14 cellular contexts compared by ENCODE assay signal in genomic region chr2:182066439-182067061, GRCh38.
DNase-seq lines count a peak whose midpoint lies in the region; ATAC-seq, FAIRE-seq and TF ChIP-seq lines count a peak whose summit lies in the region.
"Had no signal": no experiment of that assay in that cellular context is flagged by ENCODE, and none has a peak within 500 bp of the region (broad histone marks: within the 10 kb centered on the region; RNA-seq: fewer than 3 reads in every experiment).

No MANE protein-coding gene starts in this region.

- H2AFZ ChIP-seq in astrocyte (ENCODE audit: low read depth, low read length) = no peak overlapping the region

- in situ Hi-C loops in GM13976 (cut with MboI; ENCODE audit: low sequenced_read_pairs, unreplicated experiment) = no loop called here

- POLR2A ChIA-PET in A549 (lab: Yijun Ruan, JAX) = no interaction called here
- POLR2A ChIA-PET in HEK293 (lab: Yijun Ruan, JAX) = no interaction called here

- H4K20me1 ChIP-seq in astrocyte (ENCODE audit: insufficient read depth, low read length) = no peaks in the 10 kb centered on the region

- no peaks in the 10 kb centered on the region for H3K27me3 ChIP-seq in astrocyte (ENCODE audit: insufficient read depth, low read length)

- H3K27me3 Mint-ChIP-seq in astrocyte (ENCODE audit: low read depth, unreplicated experiment) = no peaks in the 10 kb centered on the region
- no peaks in the 10 kb centered on the region for H3K27me3 Mint-ChIP-seq in stimulated activated naive CD8-positive, alpha-beta T cell treated with anti-CD3 and anti-CD28 coated beads, Interleukin-15, amount 100 ng/mL, for 72 hours
- H3K27me3 Mint-ChIP-seq: activated CD8-positive, alpha-beta T cell treated with anti-CD3 and anti-CD28 coated beads for 36 hours had no signal

- peaks cover 14% of the 10 kb centered on the region for H3K4me1 Mint-ChIP-seq in astrocyte (ENCODE audit: low read depth, unreplicated experiment)
- no peaks in the 10 kb centered on the region for H3K4me1 Mint-ChIP-seq in stimulated activated naive CD8-positive, alpha-beta T cell treated with anti-CD3 and anti-CD28 coated beads, Interleukin-15, amount 100 ng/mL, for 72 hours
- H3K4me1 Mint-ChIP-seq: activated naive CD8-positive, alpha-beta T cell treated with anti-CD3 and anti-CD28 coated beads, Interleukin-2, amount 10 ng/mL, durations not matched to agents 7 days and 5 days had no signal

- H3K4me2 ChIP-seq in A549 (no peak overlapping the region), astrocyte (ENCODE audit: low read length) (peak overlapping the region; percentile 47)

- no peaks in the 10 kb centered on the region for H3K9me3 Mint-ChIP-seq in astrocyte (ENCODE audit: unreplicated experiment)
- H3K9me3 Mint-ChIP-seq in stimulated activated naive CD8-positive, alpha-beta T cell treated with anti-CD3 and anti-CD28 coated beads, Interleukin-15, amount 100 ng/mL, for 72 hours = no peaks in the 10 kb centered on the region
- H3K9me3 Mint-ChIP-seq: activated CD8-positive, alpha-beta T cell treated with anti-CD3 and anti-CD28 coated beads for 36 hours; activated naive CD8-positive, alpha-beta T cell treated with anti-CD3 and anti-CD28 coated beads, Interleukin-2, amount 10 ng/mL, durations not matched to agents 7 days and 5 days had no signal

- no peak overlapping the region for H3K27ac Mint-ChIP-seq in astrocyte (ENCODE audit: unreplicated experiment)
- peak overlapping the region in 1 of 2 donors; percentile 70 for H3K27ac Mint-ChIP-seq in stimulated activated naive CD8-positive, alpha-beta T cell treated with anti-CD3 and anti-CD28 coated beads, Interleukin-15, amount 100 ng/mL, for 72 hours
- H3K27ac Mint-ChIP-seq: activated CD8-positive, alpha-beta T cell treated with anti-CD3 and anti-CD28 coated beads for 36 hours; activated naive CD8-positive, alpha-beta T cell treated with anti-CD3 and anti-CD28 coated beads, Interleukin-2, amount 10 ng/mL, durations not matched to agents 7 days and 5 days; CD14-positive monocyte had no signal

- TF ChIP-seq RAD21 in A549 (conservative IDR thresholded peaks at IDR 0.05 in 1 of 2, IDR thresholded peaks at IDR 0.05 in 1 of 2) = no peak

- no peak for TF ChIP-seq POLR2A in A549 (IDR thresholded peaks at IDR 0.05; ENCODE audit: low read length)
- TF ChIP-seq POLR2A in GM12892 (IDR thresholded peaks at IDR 0.05; ENCODE audit: low read depth, low read length) = no peak

- CTCF ChIA-PET in A549 (lab: Yijun Ruan, JAX) = interaction anchor here (1.5 kb wide), 1 partner anchor 11 kb away, joined by 5 read pairs; no protein-coding TSS in a partner anchor
- CTCF ChIA-PET in HEK293 (lab: Yijun Ruan, JAX) = interaction anchor here (0.6 to 1.2 kb wide), 2 partner anchors 11 to 735 kb away, joined by 3 read pairs; no protein-coding TSS in a partner anchor

- H3K4me1 ChIP-seq in A549 (0 out of 3 replicates have a peak, but pooled peaks cover 3% of the 10 kb centered on the region), HEK293 (ENCODE audit: control insufficient read depth, insufficient read depth, low read length) (no peaks in the 10 kb centered on the region), astrocyte (ENCODE audit: insufficient read depth, low read length) (peaks cover 12% of the 10 kb centered on the region)

- no peak for TF ChIP-seq EP300 in A549 (IDR thresholded peaks at IDR 0.05)

- H3K9ac ChIP-seq in astrocyte (ENCODE audit: low read length) = no peak overlapping the region

- no peak for ATAC-seq in A549
- ATAC-seq in stimulated activated naive CD8-positive, alpha-beta T cell treated with anti-CD3 and anti-CD28 coated beads, Interleukin-15, amount 100 ng/mL, for 72 hours = no peak
- ATAC-seq: activated CD8-positive, alpha-beta T cell treated with anti-CD3 and anti-CD28 coated beads for 36 hours had no signal

- no peaks in the 10 kb centered on the region for H3K79me2 ChIP-seq in astrocyte (ENCODE audit: insufficient read depth, low read length)

- H3K27ac ChIP-seq in A549 (no peak overlapping the region), HEK293 (ENCODE audit: extremely low read depth, low read depth, low read length) (no peak overlapping the region), astrocyte (ENCODE audit: low read depth, low read length) (no peak overlapping the region)

- H3K36me3 Mint-ChIP-seq in astrocyte (ENCODE audit: low read depth, unreplicated experiment) = no peaks in the 10 kb centered on the region
- H3K36me3 Mint-ChIP-seq: activated naive CD8-positive, alpha-beta T cell treated with anti-CD3 and anti-CD28 coated beads, Interleukin-2, amount 10 ng/mL, durations not matched to agents 7 days and 5 days; CD14-positive monocyte had no signal

- H3K9me3 ChIP-seq in A549 (no peaks in the 10 kb centered on the region), HEK293 (ENCODE audit: control insufficient read depth, insufficient read depth, low read depth, low read length) (no peaks in the 10 kb centered on the region), astrocyte (ENCODE audit: insufficient read depth, low read depth, low read length) (no peaks in the 10 kb centered on the region)

- DNase-seq in A549 (ENCODE audit: low read depth in 1 of 2, low spot score in 1 of 2) (no peak), astrocyte (ENCODE audit: low read depth) (peak; percentile 98), hepatic stellate cell (ENCODE audit: low spot score) (peak; percentile 35), GM13976 (ENCODE audit: low spot score) (no peak), NOMO-1 (lab: John Stamatoyannopoulos, UW; ENCODE audit: unreplicated experiment in 2 of 2) (no peak), GM12892 (ENCODE audit: insufficient read length) (no peak)
- DNase-seq in stimulated activated naive CD8-positive, alpha-beta T cell treated with anti-CD3 and anti-CD28 coated beads, Interleukin-15, amount 100 ng/mL, for 72 hours = no peak
- DNase-seq: activated CD8-positive, alpha-beta T cell treated with anti-CD3 and anti-CD28 coated beads for 36 hours; activated naive CD8-positive, alpha-beta T cell treated with anti-CD3 and anti-CD28 coated beads, Interleukin-2, amount 10 ng/mL, durations not matched to agents 7 days and 5 days; islet precursor cell; NCI-H1048; stimulated activated naive CD4-positive, alpha-beta T cell had no signal

- H3K4me3 Mint-ChIP-seq in astrocyte (ENCODE audit: unreplicated experiment) = no peak overlapping the region
- no peak overlapping the region for H3K4me3 Mint-ChIP-seq in stimulated activated naive CD8-positive, alpha-beta T cell treated with anti-CD3 and anti-CD28 coated beads, Interleukin-15, amount 100 ng/mL, for 72 hours
- H3K4me3 Mint-ChIP-seq: activated CD8-positive, alpha-beta T cell treated with anti-CD3 and anti-CD28 coated beads for 36 hours; activated naive CD8-positive, alpha-beta T cell treated with anti-CD3 and anti-CD28 coated beads, Interleukin-2, amount 10 ng/mL, durations not matched to agents 7 days and 5 days; CD14-positive monocyte had no signal

- H3K36me3 ChIP-seq in HEK293 (ENCODE audit: control insufficient read depth in 2 of 2, insufficient read depth in 1 of 2, low read length in 2 of 2) (peaks cover 0 to 3% of the 10 kb centered on the region in 2 experiments; a peak in 1 of 3 replicates), astrocyte (ENCODE audit: insufficient read depth, low read length) (no peaks in the 10 kb centered on the region)

- no peak for FAIRE-seq in A549 (lab: Jason Lieb, UNC)
- FAIRE-seq in astrocyte (lab: Jason Lieb, UNC) = peak; percentile 76
- FAIRE-seq in GM12892 (lab: Jason Lieb, UNC) = no peak

- H3K4me3 ChIP-seq in A549 (no peak overlapping the region), HEK293 (ENCODE audit: low read depth, low read length) (no peak overlapping the region), astrocyte (ENCODE audit: insufficient read depth, low read depth, low read length) (no peak overlapping the region)

- 37% methylated on average over 2 of the region's 2 CpGs for WGBS in A549 (ENCODE audit: missing lambda C conversion rate)

- no peak for TF ChIP-seq CTCF in A549 (IDR thresholded peaks at IDR 0.05)
- no peak for TF ChIP-seq CTCF in HEK293 (tag by site-specific recombination; IDR thresholded peaks at IDR 0.05)
- no peak for TF ChIP-seq CTCF in astrocyte (IDR thresholded peaks at IDR 0.05; ENCODE audit: insufficient read depth, low read depth, low read length)
- no peak for TF ChIP-seq CTCF in GM13976 (IDR thresholded peaks at IDR 0.05; ENCODE audit: borderline replicate concordance, control extremely low read depth, extremely low read depth, insufficient read depth, missing control alignments)

TF ChIP-seq in A549, 52 proteins besides CTCF, POLR2A, EP300 and RAD21:
- TF ChIP-seq FOSL2 (IDR thresholded peaks at IDR 0.05) (no peak), FOSL2 (CRISPR knock-in tag; IDR thresholded peaks at IDR 0.05) (peak; percentile 22; the same call in 1 of the 2 replicates), HDAC2 (IDR thresholded peaks at IDR 0.05) (no peak)
TF ChIP-seq in A549: peak in this region for 1.

TF ChIP-seq in HEK293, 187 proteins besides CTCF, POLR2A, EP300 and RAD21 (continues in another document):
- 0 out of 2 replicates have a peak, but pooled peaks have one; percentile 42 for TF ChIP-seq ZNF148 (tag by site-specific recombination; IDR thresholded peaks at IDR 0.05; ENCODE audit: borderline replicate concordance)

Comparison
In these comparisons a context has a peak if more than half of its experiments do, and no peak if none do; other contexts are left out.
1. DNase-seq: peak in astrocyte (single experiment) and hepatic stellate cell (single experiment); none in A549 (0 of 2), stimulated activated naive CD8-positive, alpha-beta T cell treated with anti-CD3 and anti-CD28 coated beads, Interleukin-15, amount 100 ng/mL, for 72 hours (0 of 2), GM13976 (single experiment), NOMO-1 (0 of 2) and GM12892 (single experiment).